In genomic region chr22:40385041-40385782, GRCh38 we compare ENCODE assay signal across 10 cellular contexts. TPM values are rescaled to one million over a fixed set of nuclear protein-coding genes. Genes with fewer than 3 reads are reported as not detected.
A peak's percentile ranks its signal among the peaks of the same experiment; 100 is the strongest.
DNase-seq lines count a peak whose midpoint lies in the region; ATAC-seq and TF ChIP-seq lines count a peak whose summit lies in the region.
"Had no signal": no experiment of that assay in that cellular context is flagged by ENCODE, and none has a peak within 500 bp of the region (broad histone marks: within the 10 kb centered on the region; RNA-seq: fewer than 3 reads in every experiment).

No MANE protein-coding gene starts in this region.

- intact Hi-C loops in left ventricle myocardium inferior (cut with micrococcal nuclease): no loop called here

- H3K27me3 ChIP-seq in osteoblast (ENCODE audit: insufficient read depth, low read length) (no peaks in the 10 kb centered on the region), left ventricle myocardium inferior (ENCODE audit: low read depth) (no peaks in the 10 kb centered on the region)

- no peaks in the 10 kb centered on the region for H3K9me3 Mint-ChIP-seq in activated naive CD8-positive, alpha-beta T cell treated with anti-CD3 and anti-CD28 coated beads, Interleukin-2, amount 50 U/mL, for 24 hours

- TF ChIP-seq CTCF in GM12873 (IDR thresholded peaks at IDR 0.05; ENCODE audit: insufficient read depth, low read depth, low read length, missing control alignments) (peak; percentile 17), osteoblast (IDR thresholded peaks at IDR 0.05; ENCODE audit: extremely low read depth, low read depth, low read length) (no peak), left ventricle myocardium inferior (IDR thresholded peaks at IDR 0.05; ENCODE audit: borderline replicate concordance) (no peak)

- peaks cover 51% of the 10 kb centered on the region for H3K4me1 Mint-ChIP-seq in activated naive CD8-positive, alpha-beta T cell treated with anti-CD3 and anti-CD28 coated beads, Interleukin-2, amount 50 U/mL, for 24 hours

- peak overlapping the region; percentile 72 for H3K4me3 Mint-ChIP-seq in activated naive CD8-positive, alpha-beta T cell treated with anti-CD3 and anti-CD28 coated beads, Interleukin-2, amount 50 U/mL, for 24 hours

- H4K20me1 ChIP-seq in osteoblast (ENCODE audit: insufficient read depth, low read length): peaks cover 5% of the 10 kb centered on the region

- H3K27ac Mint-ChIP-seq in activated naive CD8-positive, alpha-beta T cell treated with anti-CD3 and anti-CD28 coated beads, Interleukin-2, amount 50 U/mL, for 24 hours: peak overlapping the region; percentile 93

- no peak overlapping the region for H3K4me3 ChIP-seq in osteoblast (ENCODE audit: insufficient read depth, low read length)
- H3K4me3 ChIP-seq in left ventricle myocardium inferior: no peak overlapping the region

- DNase-seq in MV-4-11 (lab: John Stamatoyannopoulos, UW): peak; percentile 61
- no peak for DNase-seq in activated naive CD8-positive, alpha-beta T cell treated with anti-CD3 and anti-CD28 coated beads, Interleukin-2, amount 50 U/mL, for 24 hours
- peak; percentile 58 for DNase-seq in osteoblast (ENCODE audit: insufficient read length, low spot score, missing footprints)
- no peak for DNase-seq in COLO829 (ENCODE audit: low spot score)
- no peak for DNase-seq in SHP77 treated with DMSO at 0.1 percent for 48 hours (lab: John Stamatoyannopoulos, UW)
- DNase-seq in left ventricle myocardium inferior: no peak
- DNase-seq: activated effector memory CD4-positive, alpha-beta T cell treated with anti-CD3 and anti-CD28 coated beads, Interleukin-2, amount 50 U/mL, for 16 hours; NCI-H69 had no signal

- no peak overlapping the region for H2AFZ ChIP-seq in osteoblast (ENCODE audit: low read length)

- H3K4me2 ChIP-seq in osteoblast (ENCODE audit: insufficient read depth, low read length): no peak overlapping the region

- peaks cover 6% of the 10 kb centered on the region for H3K36me3 Mint-ChIP-seq in activated naive CD8-positive, alpha-beta T cell treated with anti-CD3 and anti-CD28 coated beads, Interleukin-2, amount 50 U/mL, for 24 hours (ENCODE audit: low read depth)

- H3K36me3 ChIP-seq in osteoblast (ENCODE audit: insufficient read depth, low read length) (no peaks in the 10 kb centered on the region), left ventricle myocardium inferior (no peaks in the 10 kb centered on the region)

- ATAC-seq in activated naive CD8-positive, alpha-beta T cell treated with anti-CD3 and anti-CD28 coated beads, Interleukin-2, amount 50 U/mL, for 24 hours: peak; percentile 82
- no peak for ATAC-seq in HG03108 (IDR thresholded peaks at IDR 0.05; ENCODE audit: unreplicated experiment)

- H3K27me3 Mint-ChIP-seq in activated naive CD8-positive, alpha-beta T cell treated with anti-CD3 and anti-CD28 coated beads, Interleukin-2, amount 50 U/mL, for 24 hours: no peaks in the 10 kb centered on the region

- H3K4me1 ChIP-seq in osteoblast (ENCODE audit: insufficient read depth, low read length) (peaks cover 18% of the 10 kb centered on the region), left ventricle myocardium inferior (peaks cover 26% of the 10 kb centered on the region)

- H3K9me3 ChIP-seq in osteoblast (ENCODE audit: low read depth, low read length) (no peaks in the 10 kb centered on the region), left ventricle myocardium inferior (replicated peaks) (no peaks in the 10 kb centered on the region)

- peaks cover 54% of the 10 kb centered on the region for H3K79me2 ChIP-seq in osteoblast (ENCODE audit: insufficient read depth, low read length)

- H3K27ac ChIP-seq in osteoblast (ENCODE audit: low read depth, low read length): peak overlapping the region; percentile 80
- H3K27ac ChIP-seq in left ventricle myocardium inferior (replicated peaks): no peak overlapping the region

RNA-seq across cellular contexts. Expression of gene SGSM3, which starts 14.8 kb away (rescaled TPM):
- total RNA-seq in osteoblast (31.2 and 35.5 TPM in 2 replicates), left ventricle myocardium inferior (40.4 TPM)

RNA-seq across cellular contexts. Expression of gene ADSL, which starts 38.9 kb away (rescaled TPM):
- total RNA-seq in osteoblast: 120 and 155 TPM in 2 replicates
- total RNA-seq in left ventricle myocardium inferior: 48.5 TPM

Comparison
In these comparisons a context has a peak if more than half of its experiments do, and no peak if none do; other contexts are left out.
1. DNase-seq: peak in MV-4-11 (single experiment) and osteoblast (single experiment); none in activated naive CD8-positive, alpha-beta T cell treated with anti-CD3 and anti-CD28 coated beads, Interleukin-2, amount 50 U/mL, for 24 hours (single experiment), COLO829 (single experiment), SHP77 treated with DMSO at 0.1 percent for 48 hours (single experiment) and left ventricle myocardium inferior (single experiment).